ENCODE assay signal across 2 cellular contexts in genomic region chr10:86959737-86960002, GRCh38.
TF ChIP-seq lines count a peak whose summit lies in the region.

No MANE protein-coding gene starts in this region.

TF ChIP-seq in IMR-90, 13 proteins besides CTCF, POLR2A, EP300 and RAD21:
- TF ChIP-seq FOS (IDR thresholded peaks at IDR 0.05; ENCODE audit: low read depth, low read length) (no peak), BHLHE40 (IDR thresholded peaks at IDR 0.05; ENCODE audit: low read depth, low read length) (no peak), SMC3 (IDR thresholded peaks at IDR 0.05; ENCODE audit: low read depth, low read length) (no peak), CEBPB (IDR thresholded peaks at IDR 0.05; ENCODE audit: low read depth, low read length) (no peak), MAFK (IDR thresholded peaks at IDR 0.05; ENCODE audit: low read depth, low read length) (no peak), ELK1 (IDR thresholded peaks at IDR 0.05; ENCODE audit: borderline replicate concordance, low read depth, low read length) (no peak), RCOR1 (IDR thresholded peaks at IDR 0.05; ENCODE audit: insufficient replicate concordance, low read length) (no peak), MAZ (IDR thresholded peaks at IDR 0.05; ENCODE audit: borderline replicate concordance, low read depth, low read length) (no peak), CHD1 (IDR thresholded peaks at IDR 0.05; ENCODE audit: low read depth, low read length) (no peak), RFX5 (IDR thresholded peaks at IDR 0.05; ENCODE audit: low read depth, low read length) (no peak)
TF ChIP-seq in IMR-90: peak in this region for 0.

TF ChIP-seq in GM12891, 5 proteins besides CTCF, POLR2A, EP300 and RAD21:
- TF ChIP-seq TAF1 (IDR thresholded peaks at IDR 0.05; ENCODE audit: low read depth, low read length) (no peak), SPI1 (IDR thresholded peaks at IDR 0.05; ENCODE audit: low read depth, low read length) (no peak), PAX5 (IDR thresholded peaks at IDR 0.05; ENCODE audit: insufficient read depth, low read length, severe bottlenecking) (no peak), POLR2AphosphoS5 (IDR thresholded peaks at IDR 0.05; ENCODE audit: low read depth, low read length) (no peak), POU2F2 (IDR thresholded peaks at IDR 0.05; ENCODE audit: low read depth, low read length) (no peak)
